ENCODE assay signal across 18 cellular contexts in genomic region chr6:132227937-132228336, GRCh38.
DNase-seq lines count a peak whose midpoint lies in the region; ATAC-seq and TF ChIP-seq lines count a peak whose summit lies in the region.
"Had no signal": no experiment of that assay in that cellular context is flagged by ENCODE, and none has a peak within 500 bp of the region (broad histone marks: within the 10 kb centered on the region; RNA-seq: fewer than 3 reads in every experiment).

No MANE protein-coding gene starts in this region.

- H3K27ac Mint-ChIP-seq in osteocyte (ENCODE audit: unreplicated experiment) = peak overlapping the region; percentile 1
- H3K27ac Mint-ChIP-seq in activated CD4-positive, alpha-beta T cell treated with anti-CD3 and anti-CD28 coated beads for 36 hours = no peak overlapping the region
- H3K27ac Mint-ChIP-seq: activated CD4-positive, alpha-beta memory T cell treated with anti-CD3 and anti-CD28 coated beads for 36 hours; activated naive CD4-positive, alpha-beta T cell treated with anti-CD3 and anti-CD28 coated beads, Interleukin-2, amount 50 U/mL, for 24 hours; activated T-cell treated with anti-CD3 and anti-CD28 coated beads, Interleukin-2, amount 50 U/mL, for 24 hours; memory B cell had no signal

- H3K36me3 Mint-ChIP-seq in osteocyte (ENCODE audit: unreplicated experiment) = peaks cover 5% of the 10 kb centered on the region
- no peaks in the 10 kb centered on the region for H3K36me3 Mint-ChIP-seq in activated CD4-positive, alpha-beta T cell treated with anti-CD3 and anti-CD28 coated beads for 36 hours (ENCODE audit: low read depth)
- H3K36me3 Mint-ChIP-seq: activated CD4-positive, alpha-beta memory T cell treated with anti-CD3 and anti-CD28 coated beads for 36 hours; activated naive CD4-positive, alpha-beta T cell treated with anti-CD3 and anti-CD28 coated beads, Interleukin-2, amount 50 U/mL, for 24 hours had no signal

- H3K4me1 Mint-ChIP-seq in osteocyte (ENCODE audit: unreplicated experiment) = peaks cover 31% of the 10 kb centered on the region
- H3K4me1 Mint-ChIP-seq in activated CD4-positive, alpha-beta T cell treated with anti-CD3 and anti-CD28 coated beads for 36 hours = no peaks in the 10 kb centered on the region
- H3K4me1 Mint-ChIP-seq: activated naive CD4-positive, alpha-beta T cell treated with anti-CD3 and anti-CD28 coated beads, Interleukin-2, amount 50 U/mL, for 24 hours; memory B cell had no signal

- H3K27me3 Mint-ChIP-seq in osteocyte (ENCODE audit: unreplicated experiment) = no peaks in the 10 kb centered on the region
- peaks cover 3% of the 10 kb centered on the region for H3K27me3 Mint-ChIP-seq in activated CD4-positive, alpha-beta T cell treated with anti-CD3 and anti-CD28 coated beads for 36 hours
- H3K27me3 Mint-ChIP-seq: activated CD4-positive, alpha-beta memory T cell treated with anti-CD3 and anti-CD28 coated beads for 36 hours; memory B cell had no signal

- H3K4me3 Mint-ChIP-seq in osteocyte (ENCODE audit: unreplicated experiment) = no peak overlapping the region
- no peak overlapping the region for H3K4me3 Mint-ChIP-seq in activated CD4-positive, alpha-beta T cell treated with anti-CD3 and anti-CD28 coated beads for 36 hours
- H3K4me3 Mint-ChIP-seq: activated CD4-positive, alpha-beta memory T cell treated with anti-CD3 and anti-CD28 coated beads for 36 hours; activated naive CD4-positive, alpha-beta T cell treated with anti-CD3 and anti-CD28 coated beads, Interleukin-2, amount 50 U/mL, for 24 hours; activated T-cell treated with anti-CD3 and anti-CD28 coated beads, Interleukin-2, amount 50 U/mL, for 24 hours; memory B cell had no signal

- H3K9me3 Mint-ChIP-seq in osteocyte (ENCODE audit: unreplicated experiment) = peaks cover 15% of the 10 kb centered on the region
- peaks cover 9% of the 10 kb centered on the region for H3K9me3 Mint-ChIP-seq in activated CD4-positive, alpha-beta T cell treated with anti-CD3 and anti-CD28 coated beads for 36 hours (ENCODE audit: low read depth)
- H3K9me3 Mint-ChIP-seq: activated naive CD4-positive, alpha-beta T cell treated with anti-CD3 and anti-CD28 coated beads, Interleukin-2, amount 50 U/mL, for 24 hours had no signal

- CTCF ChIA-PET in activated CD4-positive, alpha-beta T cell treated with anti-CD3 and anti-CD28 coated beads for 36 hours (lab: Charles Lee) = interaction anchor here (1.0 to 1.3 kb wide), 3 partner anchors 19 to 52 kb away, joined by 3 read pairs; no protein-coding TSS in a partner anchor

- no peak for ATAC-seq in GM19467 (IDR thresholded peaks at IDR 0.05; ENCODE audit: unreplicated experiment)
- ATAC-seq in activated CD4-positive, alpha-beta T cell treated with anti-CD3 and anti-CD28 coated beads for 36 hours = no peak

- POLR2A ChIA-PET in activated CD4-positive, alpha-beta T cell treated with anti-CD3 and anti-CD28 coated beads for 36 hours (lab: Charles Lee) = no interaction called here

- intact Hi-C loops in activated CD4-positive, alpha-beta T cell treated with anti-CD3 and anti-CD28 coated beads for 36 hours (cut with DNase I, micrococcal nuclease) = no loop called here

- DNase-seq in EH (ENCODE audit: low read depth) (peak; percentile 88), amniotic epithelial cell (ENCODE audit: low read depth) (peak; percentile 91), fibroblast of the conjunctiva (ENCODE audit: low read depth) (peak; percentile 8), osteocyte (ENCODE audit: extremely low spot score, unreplicated experiment) (no peak), NCI-H2196 (lab: John Stamatoyannopoulos, UW; ENCODE audit: unreplicated experiment) (no peak), T1000 (lab: John Stamatoyannopoulos, UW) (no peak)
- no peak for DNase-seq in activated CD4-positive, alpha-beta T cell treated with anti-CD3 and anti-CD28 coated beads for 36 hours
- DNase-seq: activated CD4-positive, alpha-beta memory T cell treated with anti-CD3 and anti-CD28 coated beads for 36 hours; activated T-cell treated with anti-CD3 and anti-CD28 coated beads, Interleukin-2, amount 50 U/mL, for 24 hours; caudate nucleus; NCI-H1694; NCI-H510A; retina; stimulated activated CD4-positive, alpha-beta T cell treated with anti-CD3 and anti-CD28 coated beads, Interleukin-1b, Interleukin-23, amount 100 ng/mL, for 48 hours; substantia nigra had no signal

- no peak for TF ChIP-seq CTCF in osteocyte (IDR thresholded peaks at IDR 0.05)

Comparison
In these comparisons a context has a peak if more than half of its experiments do, and no peak if none do; other contexts are left out.
1. DNase-seq: peak in EH (single experiment), amniotic epithelial cell (single experiment) and fibroblast of the conjunctiva (single experiment); none in osteocyte (single experiment), activated CD4-positive, alpha-beta T cell treated with anti-CD3 and anti-CD28 coated beads for 36 hours (single experiment), NCI-H2196 (single experiment) and T1000 (single experiment).